8 cellular contexts compared by ENCODE assay signal in the genomic region with DNA sequence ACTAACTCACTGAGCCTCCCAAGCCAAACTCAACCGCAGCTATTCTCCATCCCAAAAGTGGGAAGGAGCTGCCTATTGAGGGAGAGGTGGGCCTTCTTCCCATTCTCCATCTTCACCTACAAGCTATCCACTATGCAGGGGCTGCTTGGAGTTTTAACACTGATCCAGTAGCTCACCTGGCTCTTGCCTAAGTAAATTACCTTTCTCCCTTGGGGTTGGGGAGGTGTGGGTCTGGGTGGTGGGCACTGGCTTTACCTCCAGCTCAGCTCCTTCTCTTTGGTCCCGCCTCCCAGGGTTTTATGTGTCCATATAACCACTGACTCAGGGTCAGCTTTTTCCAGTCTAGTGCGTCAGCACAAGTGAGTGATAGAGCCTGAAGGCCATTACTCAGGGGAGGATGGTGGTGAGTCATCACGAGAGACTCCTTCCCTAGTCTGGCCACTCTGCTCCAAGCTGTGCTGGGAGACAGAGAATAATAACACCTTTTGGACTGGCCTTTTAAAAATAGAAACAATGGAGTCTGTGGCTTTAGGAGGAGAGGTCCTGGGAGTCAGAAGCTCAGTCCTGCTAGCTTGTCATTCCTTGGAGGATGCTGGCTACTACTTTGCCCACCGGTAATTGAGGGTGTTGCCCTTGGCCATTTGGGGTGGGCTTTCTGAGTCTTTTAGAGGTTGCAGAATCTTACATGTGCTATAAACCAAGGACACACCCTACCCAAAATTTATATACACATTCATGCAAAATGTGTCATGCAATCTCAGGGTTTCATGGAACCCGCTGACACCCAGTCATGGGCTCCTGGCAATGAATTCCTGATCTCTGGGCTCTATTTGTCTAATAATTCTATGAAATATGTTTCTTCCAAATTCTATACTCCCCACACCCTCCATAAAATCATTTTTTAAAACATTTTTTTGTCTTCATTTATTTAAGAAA. TPM values are rescaled to one million over a fixed set of nuclear protein-coding genes. Genes with fewer than 3 reads are reported as not detected.
A peak's percentile ranks its signal among the peaks of the same experiment; 100 is the strongest.
DNase-seq lines count a peak whose midpoint lies in the region; ATAC-seq and TF ChIP-seq lines count a peak whose summit lies in the region.

No MANE protein-coding gene starts in this region.

- TF ChIP-seq CTCF in Peyer's patch (IDR thresholded peaks at IDR 0.05) (no peak), fibroblast of mammary gland (conservative IDR thresholded peaks at IDR 0.05; ENCODE audit: control insufficient read depth, insufficient read depth, low read depth, low read length) (no peak), progenitor cell of endocrine pancreas (IDR thresholded peaks at IDR 0.05; ENCODE audit: unreplicated experiment) (no peak)

- H3K9me3 Mint-ChIP-seq in progenitor cell of endocrine pancreas (ENCODE audit: low read depth) = peaks cover 3% of the 10 kb centered on the region
- no peaks in the 10 kb centered on the region for H3K9me3 Mint-ChIP-seq in activated T-cell treated with anti-CD3 and anti-CD28 coated beads, Interleukin-2, amount 50 U/mL, for 24 hours
- H3K9me3 Mint-ChIP-seq in natural killer cell treated with Interleukin-12 subunit alpha and Interleukin-12 subunit beta and Interleukin-15 and Interleukin-18, amount 100 ng/mL, for 72 hours = no peaks in the 10 kb centered on the region

- no peaks in the 10 kb centered on the region for H3K27me3 ChIP-seq in Peyer's patch

- peak overlapping the region; percentile 6 for H3K27ac Mint-ChIP-seq in progenitor cell of endocrine pancreas
- H3K27ac Mint-ChIP-seq in activated T-cell treated with anti-CD3 and anti-CD28 coated beads, Interleukin-2, amount 50 U/mL, for 24 hours = no peak overlapping the region
- no peak overlapping the region for H3K27ac Mint-ChIP-seq in natural killer cell treated with Interleukin-12 subunit alpha and Interleukin-12 subunit beta and Interleukin-15 and Interleukin-18, amount 100 ng/mL, for 72 hours

- H3K4me3 ChIP-seq in Peyer's patch (no peak overlapping the region), fibroblast of mammary gland (ENCODE audit: control insufficient read depth, low read depth, low read length) (no peak overlapping the region)

- peaks cover 0 to 7% (median 0%) of the 10 kb centered on the region in 4 donors for H3K4me1 ChIP-seq in Peyer's patch

- H3K27ac ChIP-seq in Peyer's patch = peak overlapping the region in 1 of 4 donors; percentile 58

- peaks cover 13% of the 10 kb centered on the region for H3K27me3 Mint-ChIP-seq in progenitor cell of endocrine pancreas
- peaks cover 6% of the 10 kb centered on the region for H3K27me3 Mint-ChIP-seq in activated T-cell treated with anti-CD3 and anti-CD28 coated beads, Interleukin-2, amount 50 U/mL, for 24 hours
- peaks cover 22 to 34% of the 10 kb centered on the region in 2 donors for H3K27me3 Mint-ChIP-seq in natural killer cell treated with Interleukin-12 subunit alpha and Interleukin-12 subunit beta and Interleukin-15 and Interleukin-18, amount 100 ng/mL, for 72 hours

- no peaks in the 10 kb centered on the region for H3K4me1 Mint-ChIP-seq in progenitor cell of endocrine pancreas (ENCODE audit: low read depth)
- H3K4me1 Mint-ChIP-seq in activated T-cell treated with anti-CD3 and anti-CD28 coated beads, Interleukin-2, amount 50 U/mL, for 24 hours (ENCODE audit: low read depth) = no peaks in the 10 kb centered on the region
- no peaks in the 10 kb centered on the region for H3K4me1 Mint-ChIP-seq in natural killer cell treated with Interleukin-12 subunit alpha and Interleukin-12 subunit beta and Interleukin-15 and Interleukin-18, amount 100 ng/mL, for 72 hours (ENCODE audit: low read depth in 2 of 2)

- H3K36me3 Mint-ChIP-seq in progenitor cell of endocrine pancreas (ENCODE audit: insufficient read depth) = no peaks in the 10 kb centered on the region
- H3K36me3 Mint-ChIP-seq in activated T-cell treated with anti-CD3 and anti-CD28 coated beads, Interleukin-2, amount 50 U/mL, for 24 hours (ENCODE audit: low read depth) = no peaks in the 10 kb centered on the region
- no peaks in the 10 kb centered on the region for H3K36me3 Mint-ChIP-seq in natural killer cell treated with Interleukin-12 subunit alpha and Interleukin-12 subunit beta and Interleukin-15 and Interleukin-18, amount 100 ng/mL, for 72 hours

- H3K36me3 ChIP-seq in Peyer's patch = no peaks in the 10 kb centered on the region

- H3K4me3 Mint-ChIP-seq in progenitor cell of endocrine pancreas (ENCODE audit: low read depth) = no peak overlapping the region
- H3K4me3 Mint-ChIP-seq in activated T-cell treated with anti-CD3 and anti-CD28 coated beads, Interleukin-2, amount 50 U/mL, for 24 hours = no peak overlapping the region
- H3K4me3 Mint-ChIP-seq in natural killer cell treated with Interleukin-12 subunit alpha and Interleukin-12 subunit beta and Interleukin-15 and Interleukin-18, amount 100 ng/mL, for 72 hours = no peak overlapping the region

- no peaks in the 10 kb centered on the region for H3K9me3 ChIP-seq in Peyer's patch

- DNase-seq in EH (ENCODE audit: low read depth) (peak; percentile 99), Peyer's patch (peak in 2 of 3 donors; percentile 52 to 77), fibroblast of mammary gland (ENCODE audit: low read depth) (peak; percentile 98), progenitor cell of endocrine pancreas (ENCODE audit: low spot score, unreplicated experiment) (no peak), ecto neural progenitor cell (ENCODE audit: low spot score) (no peak), NCI-H2107 treated with DMSO at 0.1 percent for 48 hours (lab: John Stamatoyannopoulos, UW; ENCODE audit: unreplicated experiment) (no peak)
- DNase-seq in activated T-cell treated with anti-CD3 and anti-CD28 coated beads, Interleukin-2, amount 50 U/mL, for 24 hours = no peak
- DNase-seq in natural killer cell treated with Interleukin-12 subunit alpha and Interleukin-12 subunit beta and Interleukin-15 and Interleukin-18, amount 100 ng/mL, for 72 hours (ENCODE audit: low spot score) = no peak

- TF ChIP-seq POLR2A in Peyer's patch (IDR thresholded peaks at IDR 0.05) = no peak

- no peak for ATAC-seq in natural killer cell treated with Interleukin-12 subunit alpha and Interleukin-12 subunit beta and Interleukin-15 and Interleukin-18, amount 100 ng/mL, for 72 hours

RNA-seq across cellular contexts. Expression of a gene that starts 35.6 kb away (rescaled TPM):
- total RNA-seq in Peyer's patch (100 to 1,000 TPM in 3 of 4 donors, 10 to 100 TPM in 1; 84.3 to 166 (median 107) TPM), progenitor cell of endocrine pancreas (121 and 123 TPM in 2 replicates)
- 10 to 100 TPM; 21.2 to 33.4 TPM for total RNA-seq in natural killer cell treated with Interleukin-12 subunit alpha and Interleukin-12 subunit beta and Interleukin-15 and Interleukin-18, amount 100 ng/mL, for 72 hours

RNA-seq across cellular contexts. Expression of a gene that starts 46.7 kb away (rescaled TPM):
- 10 to 100 TPM; 10.7 to 35.5 (median 15.3) TPM for total RNA-seq in Peyer's patch
- 11.2 and 11.9 TPM in 2 replicates for total RNA-seq in progenitor cell of endocrine pancreas
- 1 to 10 TPM; 1.1 to 2.4 TPM for total RNA-seq in natural killer cell treated with Interleukin-12 subunit alpha and Interleukin-12 subunit beta and Interleukin-15 and Interleukin-18, amount 100 ng/mL, for 72 hours

RNA-seq across cellular contexts. Expression of a gene that starts 59.1 kb away (rescaled TPM):
- total RNA-seq in Peyer's patch (10 to 100 TPM in 2 of 4 donors, 1 to 10 TPM in 2; 3.5 to 24.8 (median 8.9) TPM), progenitor cell of endocrine pancreas (6.5 and 7.1 TPM in 2 replicates)
- 10 to 100 TPM; 14.6 to 24.2 TPM for total RNA-seq in natural killer cell treated with Interleukin-12 subunit alpha and Interleukin-12 subunit beta and Interleukin-15 and Interleukin-18, amount 100 ng/mL, for 72 hours

Comparison
In these comparisons a context has a peak if more than half of its experiments do, and no peak if none do; other contexts are left out.
1. DNase-seq: peak in EH (single experiment), Peyer's patch (2 of 3) and fibroblast of mammary gland (single experiment); none in progenitor cell of endocrine pancreas (single experiment), ecto neural progenitor cell (single experiment), activated T-cell treated with anti-CD3 and anti-CD28 coated beads, Interleukin-2, amount 50 U/mL, for 24 hours (single experiment), NCI-H2107 treated with DMSO at 0.1 percent for 48 hours (single experiment) and natural killer cell treated with Interleukin-12 subunit alpha and Interleukin-12 subunit beta and Interleukin-15 and Interleukin-18, amount 100 ng/mL, for 72 hours (single experiment).